17 cellular contexts compared by ENCODE assay signal in the genomic region with DNA sequence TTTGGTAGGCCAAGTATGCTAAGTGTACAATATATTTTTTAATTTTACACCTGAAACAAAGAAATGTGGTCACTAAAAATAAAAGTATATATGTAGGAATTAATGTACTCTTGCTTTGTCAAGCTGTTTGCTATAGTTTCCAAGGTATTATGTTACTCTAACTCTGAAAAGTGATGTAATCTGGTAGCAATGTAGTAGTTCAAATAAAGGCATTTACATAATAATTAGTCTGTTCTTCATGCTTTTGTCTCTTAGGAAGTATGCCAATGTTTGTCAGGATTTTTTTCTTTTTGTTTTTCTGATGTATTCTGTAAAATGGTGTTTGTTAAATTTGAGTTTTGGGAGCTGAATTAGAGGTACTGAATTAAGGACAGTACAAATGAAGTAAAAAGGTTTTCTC.
DNase-seq lines count a peak whose midpoint lies in the region; ATAC-seq and TF ChIP-seq lines count a peak whose summit lies in the region.
"Had no signal": no experiment of that assay in that cellular context is flagged by ENCODE, and none has a peak within 500 bp of the region (broad histone marks: within the 10 kb centered on the region; RNA-seq: fewer than 3 reads in every experiment).

No MANE protein-coding gene starts in this region.

- no peaks in the 10 kb centered on the region for H3K4me1 Mint-ChIP-seq in activated CD8-positive, alpha-beta T cell treated with anti-CD3 and anti-CD28 coated beads, Interleukin-2, amount 10 ng/mL, durations not matched to agents 7 days and 5 days (ENCODE audit: low read depth)
- H3K4me1 Mint-ChIP-seq: central memory CD8-positive, alpha-beta T cell had no signal

- no peak overlapping the region for H3K4me3 ChIP-seq in A673 (ENCODE audit: low read depth, low read length, poor library complexity, severe bottlenecking)
- H3K4me3 ChIP-seq in HUES48 (ENCODE audit: low read depth, low read length): peak overlapping the region; percentile 24; the same call in 1 of the 2 replicates
- H3K4me3 ChIP-seq in astrocyte of the spinal cord (ENCODE audit: low read depth, low read length): no peak overlapping the region
- peak overlapping the region; percentile 38; the same call in 1 of the 2 replicates for H3K4me3 ChIP-seq in iPS-20b (ENCODE audit: low read length)
- H3K4me3 ChIP-seq: SJSA1 had no signal

- H3K4me1 ChIP-seq in A673 (ENCODE audit: insufficient read depth, low read length, poor library complexity, severe bottlenecking) (peaks cover 9% of the 10 kb centered on the region), HUES48 (ENCODE audit: control insufficient read depth, insufficient read depth, low read length) (peaks cover 30% of the 10 kb centered on the region), iPS-20b (ENCODE audit: insufficient read depth, low read length) (peaks cover 10% of the 10 kb centered on the region; the same call in 1 of the 2 replicates)

- H3K9me3 Mint-ChIP-seq in activated CD8-positive, alpha-beta T cell treated with anti-CD3 and anti-CD28 coated beads, Interleukin-2, amount 10 ng/mL, durations not matched to agents 7 days and 5 days (ENCODE audit: insufficient read depth): no peaks in the 10 kb centered on the region
- H3K9me3 Mint-ChIP-seq: central memory CD8-positive, alpha-beta T cell had no signal

- CTCF ChIA-PET in A673 (lab: Charles Lee): no interaction called here
- CTCF ChIA-PET in activated CD8-positive, alpha-beta T cell treated with anti-CD3 and anti-CD28 coated beads, Interleukin-2, amount 10 ng/mL, durations not matched to agents 7 days and 5 days (lab: Charles Lee): no interaction called here

- TF ChIP-seq CTCF in A673 (conservative IDR thresholded peaks at IDR 0.05; ENCODE audit: low read depth, low read length) (no peak), astrocyte of the spinal cord (IDR thresholded peaks at IDR 0.05; ENCODE audit: low read depth, low read length) (no peak)

- intact Hi-C loops in A673 (cut with micrococcal nuclease; ENCODE audit: unreplicated experiment) (loop anchor here (2.0 kb wide), 1 partner anchor 40 kb away; no protein-coding TSS in a partner anchor), left colon (cut with DNase I, micrococcal nuclease) (no loop called here)

- no peak overlapping the region for H3K27ac Mint-ChIP-seq in activated CD8-positive, alpha-beta T cell treated with anti-CD3 and anti-CD28 coated beads, Interleukin-2, amount 10 ng/mL, durations not matched to agents 7 days and 5 days
- H3K27ac Mint-ChIP-seq: activated naive CD8-positive, alpha-beta T cell had no signal

- POLR2A ChIA-PET in A673 (lab: Charles Lee; ENCODE audit: low non-redundant PET): no interaction called here
- POLR2A ChIA-PET in activated CD8-positive, alpha-beta T cell treated with anti-CD3 and anti-CD28 coated beads, Interleukin-2, amount 10 ng/mL, durations not matched to agents 7 days and 5 days (lab: Charles Lee): no interaction called here

- H3K27me3 ChIP-seq in A673 (replicated peaks; ENCODE audit: insufficient read depth, low read depth, low read length, poor library complexity) (peaks cover 11% of the 10 kb centered on the region), HUES48 (ENCODE audit: control insufficient read depth, insufficient read depth, low read length) (no peaks in the 10 kb centered on the region), iPS-20b (ENCODE audit: insufficient read depth, low read length) (no peaks in the 10 kb centered on the region)
- H3K27me3 ChIP-seq: SJSA1 had no signal

- DNase-seq in A673 (ENCODE audit: low spot score) (peak; percentile 16), astrocyte of the spinal cord (ENCODE audit: low read depth, low spot score) (peak; percentile 34), RPMI8226 (no peak), left colon (no peak)
- DNase-seq in activated naive CD4-positive, alpha-beta T cell (lab: John Stamatoyannopoulos, UW): no peak
- no peak for DNase-seq in activated CD8-positive, alpha-beta T cell treated with anti-CD3 and anti-CD28 coated beads, Interleukin-2, amount 10 ng/mL, durations not matched to agents 7 days and 5 days
- DNase-seq: activated CD4-positive, alpha-beta T cell treated with anti-CD3 and anti-CD28 coated beads for 4 hours; activated T-cell treated with anti-CD3 and anti-CD28 coated beads for 4 hours; GOT3; occipital lobe; T-helper 9 cell had no signal

- no peak for ATAC-seq in activated CD8-positive, alpha-beta T cell treated with anti-CD3 and anti-CD28 coated beads, Interleukin-2, amount 10 ng/mL, durations not matched to agents 7 days and 5 days
- no peak for ATAC-seq in left colon

- H3K36me3 Mint-ChIP-seq in activated CD8-positive, alpha-beta T cell treated with anti-CD3 and anti-CD28 coated beads, Interleukin-2, amount 10 ng/mL, durations not matched to agents 7 days and 5 days (ENCODE audit: low read depth): no peaks in the 10 kb centered on the region
- H3K36me3 Mint-ChIP-seq: activated naive CD8-positive, alpha-beta T cell had no signal

- no peaks in the 10 kb centered on the region for H3K27me3 Mint-ChIP-seq in activated CD8-positive, alpha-beta T cell treated with anti-CD3 and anti-CD28 coated beads, Interleukin-2, amount 10 ng/mL, durations not matched to agents 7 days and 5 days (ENCODE audit: low read depth)
- H3K27me3 Mint-ChIP-seq: activated naive CD8-positive, alpha-beta T cell; central memory CD8-positive, alpha-beta T cell had no signal

- H3K36me3 ChIP-seq in A673 (ENCODE audit: insufficient read depth, low read length, poor library complexity, severe bottlenecking) (peaks cover 17% of the 10 kb centered on the region), HUES48 (ENCODE audit: control insufficient read depth, insufficient read depth, low read length) (peaks cover 64% of the 10 kb centered on the region), iPS-20b (ENCODE audit: insufficient read depth, low read depth, low read length) (peaks cover 46% of the 10 kb centered on the region)

- H3K9me3 ChIP-seq in A673 (ENCODE audit: low read depth, low read length, poor library complexity, severe bottlenecking): no peaks in the 10 kb centered on the region
- no peaks in the 10 kb centered on the region for H3K9me3 ChIP-seq in HUES48 (ENCODE audit: control insufficient read depth, insufficient read depth, low read length)
- no peaks in the 10 kb centered on the region for H3K9me3 ChIP-seq in iPS-20b (ENCODE audit: insufficient read depth, low read depth, low read length)
- H3K9me3 ChIP-seq: SJSA1 had no signal

- no peak overlapping the region for H3K4me3 Mint-ChIP-seq in activated CD8-positive, alpha-beta T cell treated with anti-CD3 and anti-CD28 coated beads, Interleukin-2, amount 10 ng/mL, durations not matched to agents 7 days and 5 days
- H3K4me3 Mint-ChIP-seq: activated naive CD8-positive, alpha-beta T cell; central memory CD8-positive, alpha-beta T cell had no signal

- no TSS peak for BruUV-seq in A673 (replicated peaks; lab: Mats Ljungman, UMichigan)

- H3K9ac ChIP-seq in HUES48 (ENCODE audit: low read depth, low read length): peak overlapping the region; percentile 64
- H3K9ac ChIP-seq in iPS-20b (ENCODE audit: low read depth, low read length): peak overlapping the region; percentile 79; the same call in 1 of the 2 replicates

- in situ Hi-C loops in astrocyte of the spinal cord (cut with HindIII; ENCODE audit: low sequenced_read_pairs): no loop called here

- peak overlapping the region; percentile 70 for H3K27ac ChIP-seq in A673 (ENCODE audit: low read depth, low read length, poor library complexity, severe bottlenecking)
- peak overlapping the region; percentile 93 for H3K27ac ChIP-seq in HUES48 (ENCODE audit: low read depth, low read length)
- peak overlapping the region; percentile 81 for H3K27ac ChIP-seq in iPS-20b (ENCODE audit: low read length)
- H3K27ac ChIP-seq: HL-60, SJSA1 had no signal

Comparison
In these comparisons a context has a peak if more than half of its experiments do, and no peak if none do; other contexts are left out.
1. DNase-seq: peak in A673 (single experiment) and astrocyte of the spinal cord (single experiment); none in activated naive CD4-positive, alpha-beta T cell (0 of 4), activated CD8-positive, alpha-beta T cell treated with anti-CD3 and anti-CD28 coated beads, Interleukin-2, amount 10 ng/mL, durations not matched to agents 7 days and 5 days (single experiment), RPMI8226 (single experiment) and left colon (0 of 2).
2. H3K4me3 ChIP-seq: peak in HUES48 (single experiment) and iPS-20b (single experiment); none in A673 (single experiment) and astrocyte of the spinal cord (single experiment).
3. Peak in every context shown above with its lines, with median percentiles within 50 percentile points of each other: H3K27ac ChIP-seq.